28 cellular contexts compared by ENCODE assay signal in genomic region chr10:76684968-76685367, GRCh38.
"Had no signal": no experiment of that assay in that cellular context is flagged by ENCODE, and none has a peak within 500 bp of the region (broad histone marks: within the 10 kb centered on the region; RNA-seq: fewer than 3 reads in every experiment).

No MANE protein-coding gene starts in this region.

- H3K4me3 ChIP-seq: coronary artery, dorsolateral prefrontal cortex, esophagus squamous epithelium, gastrocnemius medialis, heart right ventricle, left lung, lower lobe of right lung, mucosa of descending colon had no signal

- DNase-seq: dermis blood vessel endothelial cell; dorsolateral prefrontal cortex; effector CD8-positive, alpha-beta T cell; effector memory CD8-positive, alpha-beta T cell; endodermal cell; erythroblast; esophagus squamous epithelium; foreskin fibroblast; foreskin melanocyte; gastrocnemius medialis; glutamatergic neuron; head of caudate nucleus; heart right ventricle; hippocampal formation; left cardiac atrium; left lung; left ventricle myocardium superior; lower lobe of right lung; mesenchymal stem cell; mucosa of descending colon; naive B cell; naive thymus-derived CD8-positive, alpha-beta T cell had no signal

- H3K27ac ChIP-seq: coronary artery, dorsolateral prefrontal cortex, epithelial cell of prostate, esophagus squamous epithelium, gastrocnemius medialis, heart right ventricle, left lung, lower lobe of right lung had no signal

- H3K27me3 ChIP-seq: esophagus squamous epithelium, gastrocnemius medialis, heart right ventricle, left lung had no signal

- H3K36me3 ChIP-seq: esophagus squamous epithelium, gastrocnemius medialis, heart right ventricle, left lung, lower lobe of right lung had no signal

- H3K9me3 ChIP-seq: esophagus squamous epithelium, gastrocnemius medialis, left lung, lower lobe of right lung, mucosa of descending colon had no signal

- ATAC-seq: effector memory CD8-positive, alpha-beta T cell; esophagus mucosa; gastrocnemius medialis; heart right ventricle; left cardiac atrium; left lung; left ventricle myocardium superior; lower lobe of right lung; mucosa of descending colon; naive thymus-derived CD8-positive, alpha-beta T cell had no signal

- H3K4me1 ChIP-seq: esophagus squamous epithelium, gastrocnemius medialis, heart right ventricle, left lung, lower lobe of right lung had no signal

- FAIRE-seq: endometrium, islet of Langerhans, keratinocyte had no signal
